ENCODE assay signal across 21 cellular contexts in the genomic region with DNA sequence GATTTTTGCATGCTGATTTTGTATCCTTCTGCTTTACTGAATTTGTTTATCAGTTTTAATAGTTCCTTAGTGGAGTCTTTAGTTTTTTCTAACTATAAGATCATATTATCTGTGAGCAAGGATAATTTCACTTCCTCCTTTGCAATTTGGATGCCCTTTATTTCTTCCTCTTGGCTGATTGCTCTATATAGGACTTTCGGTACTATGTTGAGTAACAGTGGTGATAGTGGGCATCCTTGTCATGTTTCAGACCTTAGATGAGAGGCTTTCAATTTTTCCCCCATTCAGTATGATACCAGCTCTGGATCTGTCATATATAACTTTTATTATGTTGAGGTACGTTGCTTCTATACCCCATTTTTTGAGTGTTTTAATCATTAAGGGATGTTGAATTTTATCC.
"Had no signal": no experiment of that assay in that cellular context is flagged by ENCODE, and none has a peak within 500 bp of the region (broad histone marks: within the 10 kb centered on the region; RNA-seq: fewer than 3 reads in every experiment).

No MANE protein-coding gene starts in this region.

- H3K4me2 ChIP-seq: smooth muscle cell had no signal

- H3K9me3 ChIP-seq: gastrocnemius medialis, mucosa of descending colon, neutrophil, pancreas, thyroid gland, vagina had no signal

- H3K27me3 ChIP-seq: gastrocnemius medialis, neutrophil, pancreas, stomach, thyroid gland, vagina had no signal

- H3K27ac ChIP-seq: epithelial cell of prostate, gastrocnemius medialis, neutrophil, pancreas, stomach, thyroid gland, vagina had no signal

- FAIRE-seq: keratinocyte, pancreas had no signal

- H3K4me3 ChIP-seq: gastrocnemius medialis, lung, mucosa of descending colon, pancreas, smooth muscle cell, stomach, thyroid gland, vagina had no signal

- H3K4me1 ChIP-seq: gastrocnemius medialis, pancreas, stomach, thyroid gland, vagina had no signal

- DNase-seq: cortex of kidney; foreskin fibroblast; gastrocnemius medialis; head of caudate nucleus; mucosa of descending colon; naive B cell; pancreas; stimulated activated CD4-positive, alpha-beta T cell treated with anti-CD3 and anti-CD28 coated beads, Interleukin-12 subunit alpha, Interleukin-12 subunit beta, amount 100 ng/mL, for 4 hours; stimulated activated CD4-positive, alpha-beta T cell treated with anti-CD3 and anti-CD28 coated beads, Interleukin-1b, Interleukin-23, amount 100 ng/mL, for 48 hours; stimulated activated CD4-positive, alpha-beta T cell treated with anti-CD3 and anti-CD28 coated beads, Interleukin-4, amount 100 ng/mL, for 1 hour; stimulated activated CD8-positive, alpha-beta memory T cell treated with anti-CD3 and anti-CD28 coated beads, Interleukin-4, amount 100 ng/mL, for 48 hours; stimulated activated naive CD4-positive, alpha-beta T cell treated with Interleukin-2 at 50 U/mL for 16 hours; stomach; thyroid gland; trophoblast cell had no signal

- H3K36me3 ChIP-seq: gastrocnemius medialis, neutrophil, pancreas, stomach, thyroid gland, vagina had no signal
